ENCODE assay signal across 1 cellular context in genomic region chr19:48513289-48514122, GRCh38.
TF ChIP-seq lines count a peak whose summit lies in the region.

No MANE protein-coding gene starts in this region.

TF ChIP-seq in HEK293, 187 proteins besides CTCF, POLR2A, EP300 and RAD21 (continued from another document and continues in another):
- TF ChIP-seq ELK4 (IDR thresholded peaks at IDR 0.05; ENCODE audit: borderline replicate concordance, low read depth, low read length) (no peak), ZNF174 (tag by site-specific recombination; IDR thresholded peaks at IDR 0.05) (no peak), ZNF239 (tag by site-specific recombination; IDR thresholded peaks at IDR 0.05) (0 out of 2 replicates have a peak, but pooled peaks have one; percentile 26), ZNF140 (tag by site-specific recombination; IDR thresholded peaks at IDR 0.05) (no peak), ZNF423 (tag by site-specific recombination; IDR thresholded peaks at IDR 0.05) (peak; percentile 78), ZNF776 (tag by site-specific recombination; IDR thresholded peaks at IDR 0.05; ENCODE audit: borderline replicate concordance) (no peak), ZNF112 (tag by site-specific recombination; IDR thresholded peaks at IDR 0.05) (no peak), ZFP41 (tag by site-specific recombination; IDR thresholded peaks at IDR 0.05; ENCODE audit: borderline replicate concordance) (no peak), ZNF585B (tag by site-specific recombination; IDR thresholded peaks at IDR 0.05) (no peak), GLI2 (tag by site-specific recombination; IDR thresholded peaks at IDR 0.05; ENCODE audit: borderline replicate concordance, low read depth) (no peak), ZNF366 (tag by site-specific recombination; conservative IDR thresholded peaks at IDR 0.05) (no peak), ZNF623 (tag by site-specific recombination; IDR thresholded peaks at IDR 0.05) (no peak), ZNF138 (tag by site-specific recombination; IDR thresholded peaks at IDR 0.05; ENCODE audit: borderline replicate concordance) (no peak), ZNF121 (tag by site-specific recombination; IDR thresholded peaks at IDR 0.05) (no peak), ZNF629 (tag by site-specific recombination; IDR thresholded peaks at IDR 0.05) (peak; percentile 44; the same call in 1 of the 2 replicates), ZNF664 (tag by site-specific recombination; IDR thresholded peaks at IDR 0.05) (no peak), ZNF404 (tag by site-specific recombination; IDR thresholded peaks at IDR 0.05) (no peak), ZNF785 (tag by site-specific recombination; IDR thresholded peaks at IDR 0.05) (no peak), PRDM6 (tag by site-specific recombination; IDR thresholded peaks at IDR 0.05) (no peak), ZNF639 (tag by site-specific recombination; IDR thresholded peaks at IDR 0.05) (peak; percentile 34; the same call in 1 of the 2 replicates), SCRT1 (tag by site-specific recombination; IDR thresholded peaks at IDR 0.05; ENCODE audit: borderline replicate concordance) (no peak), ZIC2 (tag by site-specific recombination; IDR thresholded peaks at IDR 0.05) (peak; percentile 85), ZNF155 (tag by site-specific recombination; IDR thresholded peaks at IDR 0.05) (no peak), MZF1 (tag by site-specific recombination; IDR thresholded peaks at IDR 0.05; ENCODE audit: borderline replicate concordance) (0 out of 2 replicates have a peak, but pooled peaks have one; percentile 30), ZNF596 (tag by site-specific recombination; IDR thresholded peaks at IDR 0.05) (no peak), ZNF530 (tag by site-specific recombination; IDR thresholded peaks at IDR 0.05; ENCODE audit: low read depth) (no peak), BCL11B (tag by site-specific recombination; IDR thresholded peaks at IDR 0.05; ENCODE audit: low read depth) (0 out of 2 replicates have a peak, but pooled peaks have one; percentile 11), ZNF843 (tag by site-specific recombination; IDR thresholded peaks at IDR 0.05) (0 out of 2 replicates have a peak, but pooled peaks have one; percentile 25), KLF9 (tag by site-specific recombination; IDR thresholded peaks at IDR 0.05; ENCODE audit: low read depth) (peak; percentile 58), ZBTB8A (tag by site-specific recombination; IDR thresholded peaks at IDR 0.05) (peak; percentile 35; the same call in 1 of the 2 replicates), PRDM4 (tag by site-specific recombination; IDR thresholded peaks at IDR 0.05) (0 out of 2 replicates have a peak, but pooled peaks have one; percentile 18), ZNF777 (tag by site-specific recombination; IDR thresholded peaks at IDR 0.05; ENCODE audit: borderline replicate concordance) (peak; percentile 58; the same call in 1 of the 2 replicates), ZNF658 (tag by site-specific recombination; IDR thresholded peaks at IDR 0.05) (no peak), FEZF1 (tag by site-specific recombination; IDR thresholded peaks at IDR 0.05) (no peak), ZBTB48 (tag by site-specific recombination; IDR thresholded peaks at IDR 0.05) (0 out of 2 replicates have a peak, but pooled peaks have one; percentile 16), ZNF2 (tag by site-specific recombination; IDR thresholded peaks at IDR 0.05) (no peak), OVOL3 (tag by site-specific recombination; IDR thresholded peaks at IDR 0.05) (peak; percentile 36; the same call in 1 of the 2 replicates), GLIS1 (tag by site-specific recombination; IDR thresholded peaks at IDR 0.05) (peak; percentile 85), ZNF571 (tag by site-specific recombination; IDR thresholded peaks at IDR 0.05) (no peak), ZBTB26 (tag by site-specific recombination; optimal IDR thresholded peaks at IDR 0.05) (peak; percentile 54), KLF16 (tag by site-specific recombination; IDR thresholded peaks at IDR 0.05) (0 out of 2 replicates have a peak, but pooled peaks have one; percentile 59), ZBTB1 (tag by site-specific recombination; IDR thresholded peaks at IDR 0.05) (no peak), ZNF426 (tag by site-specific recombination; IDR thresholded peaks at IDR 0.05) (no peak), SP2 (tag by site-specific recombination; IDR thresholded peaks at IDR 0.05) (peak; percentile 45), WT1 (tag by site-specific recombination; IDR thresholded peaks at IDR 0.05) (0 out of 2 replicates have a peak, but pooled peaks have one; percentile 23), YY2 (tag by site-specific recombination; IDR thresholded peaks at IDR 0.05) (no peak)
- TF ChIP-seq, protein P1, sequence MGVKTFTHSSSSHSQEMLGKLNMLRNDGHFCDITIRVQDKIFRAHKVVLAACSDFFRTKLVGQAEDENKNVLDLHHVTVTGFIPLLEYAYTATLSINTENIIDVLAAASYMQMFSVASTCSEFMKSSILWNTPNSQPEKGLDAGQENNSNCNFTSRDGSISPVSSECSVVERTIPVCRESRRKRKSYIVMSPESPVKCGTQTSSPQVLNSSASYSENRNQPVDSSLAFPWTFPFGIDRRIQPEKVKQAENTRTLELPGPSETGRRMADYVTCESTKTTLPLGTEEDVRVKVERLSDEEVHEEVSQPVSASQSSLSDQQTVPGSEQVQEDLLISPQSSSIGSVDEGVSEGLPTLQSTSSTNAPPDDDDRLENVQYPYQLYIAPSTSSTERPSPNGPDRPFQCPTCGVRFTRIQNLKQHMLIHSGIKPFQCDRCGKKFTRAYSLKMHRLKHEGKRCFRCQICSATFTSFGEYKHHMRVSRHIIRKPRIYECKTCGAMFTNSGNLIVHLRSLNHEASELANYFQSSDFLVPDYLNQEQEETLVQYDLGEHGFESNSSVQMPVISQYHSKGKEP (tag by site-specific recombination; IDR thresholded peaks at IDR 0.05) = peak; percentile 51
- TF ChIP-seq, protein P2, sequence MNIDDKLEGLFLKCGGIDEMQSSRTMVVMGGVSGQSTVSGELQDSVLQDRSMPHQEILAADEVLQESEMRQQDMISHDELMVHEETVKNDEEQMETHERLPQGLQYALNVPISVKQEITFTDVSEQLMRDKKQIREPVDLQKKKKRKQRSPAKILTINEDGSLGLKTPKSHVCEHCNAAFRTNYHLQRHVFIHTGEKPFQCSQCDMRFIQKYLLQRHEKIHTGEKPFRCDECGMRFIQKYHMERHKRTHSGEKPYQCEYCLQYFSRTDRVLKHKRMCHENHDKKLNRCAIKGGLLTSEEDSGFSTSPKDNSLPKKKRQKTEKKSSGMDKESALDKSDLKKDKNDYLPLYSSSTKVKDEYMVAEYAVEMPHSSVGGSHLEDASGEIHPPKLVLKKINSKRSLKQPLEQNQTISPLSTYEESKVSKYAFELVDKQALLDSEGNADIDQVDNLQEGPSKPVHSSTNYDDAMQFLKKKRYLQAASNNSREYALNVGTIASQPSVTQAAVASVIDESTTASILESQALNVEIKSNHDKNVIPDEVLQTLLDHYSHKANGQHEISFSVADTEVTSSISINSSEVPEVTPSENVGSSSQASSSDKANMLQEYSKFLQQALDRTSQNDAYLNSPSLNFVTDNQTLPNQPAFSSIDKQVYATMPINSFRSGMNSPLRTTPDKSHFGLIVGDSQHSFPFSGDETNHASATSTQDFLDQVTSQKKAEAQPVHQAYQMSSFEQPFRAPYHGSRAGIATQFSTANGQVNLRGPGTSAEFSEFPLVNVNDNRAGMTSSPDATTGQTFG (tag by site-specific recombination; IDR thresholded peaks at IDR 0.05; ENCODE audit: borderline replicate concordance) = no peak
- TF ChIP-seq, protein P3, sequence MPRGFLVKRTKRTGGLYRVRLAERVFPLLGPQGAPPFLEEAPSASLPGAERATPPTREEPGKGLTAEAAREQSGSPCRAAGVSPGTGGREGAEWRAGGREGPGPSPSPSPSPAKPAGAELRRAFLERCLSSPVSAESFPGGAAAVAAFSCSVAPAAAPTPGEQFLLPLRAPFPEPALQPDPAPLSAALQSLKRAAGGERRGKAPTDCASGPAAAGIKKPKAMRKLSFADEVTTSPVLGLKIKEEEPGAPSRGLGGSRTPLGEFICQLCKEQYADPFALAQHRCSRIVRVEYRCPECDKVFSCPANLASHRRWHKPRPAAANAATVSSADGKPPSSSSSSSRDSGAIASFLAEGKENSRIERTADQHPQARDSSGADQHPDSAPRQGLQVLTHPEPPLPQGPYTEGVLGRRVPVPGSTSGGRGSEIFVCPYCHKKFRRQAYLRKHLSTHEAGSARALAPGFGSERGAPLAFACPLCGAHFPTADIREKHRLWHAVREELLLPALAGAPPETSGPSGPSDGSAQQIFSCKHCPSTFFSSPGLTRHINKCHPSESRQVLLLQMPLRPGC (tag by site-specific recombination; IDR thresholded peaks at IDR 0.05) = 0 out of 2 replicates have a peak, but pooled peaks have one; percentile 18
- TF ChIP-seq, protein P4, sequence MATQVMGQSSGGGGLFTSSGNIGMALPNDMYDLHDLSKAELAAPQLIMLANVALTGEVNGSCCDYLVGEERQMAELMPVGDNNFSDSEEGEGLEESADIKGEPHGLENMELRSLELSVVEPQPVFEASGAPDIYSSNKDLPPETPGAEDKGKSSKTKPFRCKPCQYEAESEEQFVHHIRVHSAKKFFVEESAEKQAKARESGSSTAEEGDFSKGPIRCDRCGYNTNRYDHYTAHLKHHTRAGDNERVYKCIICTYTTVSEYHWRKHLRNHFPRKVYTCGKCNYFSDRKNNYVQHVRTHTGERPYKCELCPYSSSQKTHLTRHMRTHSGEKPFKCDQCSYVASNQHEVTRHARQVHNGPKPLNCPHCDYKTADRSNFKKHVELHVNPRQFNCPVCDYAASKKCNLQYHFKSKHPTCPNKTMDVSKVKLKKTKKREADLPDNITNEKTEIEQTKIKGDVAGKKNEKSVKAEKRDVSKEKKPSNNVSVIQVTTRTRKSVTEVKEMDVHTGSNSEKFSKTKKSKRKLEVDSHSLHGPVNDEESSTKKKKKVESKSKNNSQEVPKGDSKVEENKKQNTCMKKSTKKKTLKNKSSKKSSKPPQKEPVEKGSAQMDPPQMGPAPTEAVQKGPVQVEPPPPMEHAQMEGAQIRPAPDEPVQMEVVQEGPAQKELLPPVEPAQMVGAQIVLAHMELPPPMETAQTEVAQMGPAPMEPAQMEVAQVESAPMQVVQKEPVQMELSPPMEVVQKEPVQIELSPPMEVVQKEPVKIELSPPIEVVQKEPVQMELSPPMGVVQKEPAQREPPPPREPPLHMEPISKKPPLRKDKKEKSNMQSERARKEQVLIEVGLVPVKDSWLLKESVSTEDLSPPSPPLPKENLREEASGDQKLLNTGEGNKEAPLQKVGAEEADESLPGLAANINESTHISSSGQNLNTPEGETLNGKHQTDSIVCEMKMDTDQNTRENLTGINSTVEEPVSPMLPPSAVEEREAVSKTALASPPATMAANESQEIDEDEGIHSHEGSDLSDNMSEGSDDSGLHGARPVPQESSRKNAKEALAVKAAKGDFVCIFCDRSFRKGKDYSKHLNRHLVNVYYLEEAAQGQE (tag by site-specific recombination; IDR thresholded peaks at IDR 0.05) = no peak
